Comparison of ENCODE assay signal across 22 cellular contexts in the genomic region with DNA sequence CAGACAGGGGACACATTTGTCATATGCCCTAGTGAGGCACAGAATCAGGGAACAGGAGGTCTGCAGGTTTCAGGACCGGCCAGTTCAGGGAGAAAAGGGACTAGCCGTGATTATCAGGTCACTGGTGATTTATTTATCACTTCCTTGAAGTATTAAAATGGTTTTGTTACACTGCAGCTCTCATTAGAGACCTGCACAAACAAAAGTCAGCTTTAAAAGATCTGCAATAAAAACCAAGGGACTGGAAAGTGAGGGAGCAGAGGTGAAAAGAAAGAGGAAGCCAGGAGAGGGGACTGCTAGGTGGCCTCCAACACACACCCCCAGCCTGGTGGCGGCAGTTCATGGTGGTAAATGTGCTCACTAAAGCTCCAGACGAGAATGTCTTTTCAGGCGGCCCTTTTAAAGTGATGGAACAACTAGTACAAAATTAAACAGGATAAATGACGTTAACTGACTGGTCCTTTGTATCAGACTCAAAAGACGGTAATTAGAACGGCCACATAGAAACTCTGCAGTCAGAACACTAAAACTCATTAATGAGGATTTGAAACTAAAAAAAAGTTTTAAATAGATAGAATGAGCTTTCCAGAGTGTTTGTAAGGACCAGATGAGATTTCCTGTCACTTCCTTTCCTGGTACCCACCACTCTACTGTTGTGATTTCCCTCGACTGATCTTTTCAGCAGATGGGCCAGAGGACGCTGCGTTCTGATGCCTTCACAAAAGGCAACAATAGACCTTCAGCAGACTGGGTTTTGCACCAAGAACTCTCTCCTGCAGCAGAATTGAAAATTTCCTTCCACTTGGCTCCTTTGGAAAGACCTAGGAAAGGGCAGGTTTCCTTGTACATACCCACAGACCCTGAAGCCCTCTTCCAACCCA.
DNase-seq lines count a peak whose midpoint lies in the region; ATAC-seq and TF ChIP-seq lines count a peak whose summit lies in the region.
"Had no signal": no experiment of that assay in that cellular context is flagged by ENCODE, and none has a peak within 500 bp of the region (broad histone marks: within the 10 kb centered on the region; RNA-seq: fewer than 3 reads in every experiment).

No MANE protein-coding gene starts in this region.

- H3K4me1 Mint-ChIP-seq in stimulated activated naive B cell treated with anti-CD40 and anti-IgM and Interleukin-4, amounts not matched to agents 10 μg/mL and 1 μg/mL and 100 μg/mL, for 72 hours: peaks cover 6 to 22% of the 10 kb centered on the region in 2 donors

- TF ChIP-seq CTCF in right atrium auricular region (IDR thresholded peaks at IDR 0.05) (no peak), PC-3 (conservative IDR thresholded peaks at IDR 0.05; ENCODE audit: low read depth, low read length) (no peak)

- peak overlapping the region; percentile 43 for H3K27ac Mint-ChIP-seq in stimulated activated naive B cell treated with anti-CD40 and anti-IgM and Interleukin-4, amounts not matched to agents 10 μg/mL and 1 μg/mL and 100 μg/mL, for 72 hours
- H3K27ac Mint-ChIP-seq: activated CD4-positive, alpha-beta memory T cell treated with anti-CD3 and anti-CD28 coated beads, Interleukin-2, amount 10 ng/mL, durations not matched to agents 7 days and 5 days had no signal

- no peaks in the 10 kb centered on the region for H3K36me3 ChIP-seq in right atrium auricular region
- 0 out of 2 replicates have a peak, but pooled peaks cover 7% of the 10 kb centered on the region for H3K36me3 ChIP-seq in PC-3 (ENCODE audit: low read depth, low read length)
- H3K36me3 ChIP-seq: breast epithelium, lower lobe of right lung, uterus had no signal

- CTCF ChIA-PET in PC-3 (lab: Charles Lee): no interaction called here

- no peak overlapping the region for H2AFZ ChIP-seq in PC-3 (ENCODE audit: low read length)

- no peak overlapping the region for H3K4me2 ChIP-seq in PC-3 (ENCODE audit: low read length)

- H3K9ac ChIP-seq in PC-3 (ENCODE audit: low read length): no peak overlapping the region

- H3K4me1 ChIP-seq in right atrium auricular region (peaks cover 0 to 3% of the 10 kb centered on the region in 2 donors), PC-3 (ENCODE audit: insufficient read depth, low read length) (peaks cover 43% of the 10 kb centered on the region)
- H3K4me1 ChIP-seq: breast epithelium, uterus had no signal

- H4K20me1 ChIP-seq in PC-3 (ENCODE audit: low read length): no peaks in the 10 kb centered on the region

- H3K36me3 Mint-ChIP-seq in stimulated activated naive B cell treated with anti-CD40 and anti-IgM and Interleukin-4, amounts not matched to agents 10 μg/mL and 1 μg/mL and 100 μg/mL, for 72 hours: peaks cover 17 to 36% of the 10 kb centered on the region in 2 donors

- H3K79me2 ChIP-seq in PC-3 (ENCODE audit: low read length): no peaks in the 10 kb centered on the region

- ATAC-seq in left ventricle myocardium superior: peak; percentile 36
- no peak for ATAC-seq in PC-3
- no peak for ATAC-seq in stimulated activated naive B cell treated with anti-CD40 and anti-IgM and Interleukin-4, amounts not matched to agents 10 μg/mL and 1 μg/mL and 100 μg/mL, for 72 hours (replicated peaks)
- no peak for ATAC-seq in GM19328 (IDR thresholded peaks at IDR 0.05; ENCODE audit: unreplicated experiment)
- no peak for ATAC-seq in GM21447 (IDR thresholded peaks at IDR 0.05; ENCODE audit: unreplicated experiment)
- ATAC-seq: gastroesophageal sphincter, GM12878, lower lobe of right lung had no signal

- H3K27me3 ChIP-seq in right atrium auricular region (no peaks in the 10 kb centered on the region), PC-3 (ENCODE audit: low read length) (no peaks in the 10 kb centered on the region)
- H3K27me3 ChIP-seq: breast epithelium, gastroesophageal sphincter, uterus had no signal

- H3K4me3 ChIP-seq in right atrium auricular region: no peak overlapping the region
- H3K4me3 ChIP-seq in PC-3 (ENCODE audit: low read length): no peak overlapping the region
- H3K4me3 ChIP-seq: breast epithelium, gastroesophageal sphincter, GM12878, lower lobe of right lung, uterus had no signal

- intact Hi-C loops in left ventricle myocardium superior (cut with micrococcal nuclease): no loop called here
- intact Hi-C loops in PC-3 (cut with micrococcal nuclease): no loop called here

- DNase-seq in left ventricle myocardium superior: no peak
- no peak for DNase-seq in right atrium auricular region (ENCODE audit: low spot score)
- no peak for DNase-seq in PC-3
- peak; percentile 10 for DNase-seq in globus pallidus (ENCODE audit: low spot score)
- DNase-seq in stimulated activated naive B cell treated with anti-CD40 and anti-IgM and Interleukin-4, amounts not matched to agents 10 μg/mL and 1 μg/mL and 100 μg/mL, for 72 hours: no peak
- no peak for DNase-seq in NCI-H2029 (lab: John Stamatoyannopoulos, UW)
- DNase-seq: activated CD4-positive, alpha-beta memory T cell treated with anti-CD3 and anti-CD28 coated beads, Interleukin-2, amount 10 ng/mL, durations not matched to agents 7 days and 5 days; activated gamma-delta T cell treated with Interleukin-2 at 50 U/mL for 16 hours; cortex of kidney; H7; lower lobe of right lung; NCI-H1105; NCI-H2029 treated with DMSO at 0.1 percent for 48 hours; NCI-H345; NCI-H774; SIG-M5; uterus had no signal

- POLR2A ChIA-PET in PC-3 (lab: Charles Lee; ENCODE audit: unreplicated experiment): no interaction called here

- BruUV-seq in PC-3 (replicated peaks; lab: Mats Ljungman, UMichigan): no TSS peak

- no peaks in the 10 kb centered on the region for H3K9me2 ChIP-seq in PC-3 (replicated peaks; ENCODE audit: low read length)

- no peaks in the 10 kb centered on the region for H3K27me3 Mint-ChIP-seq in stimulated activated naive B cell treated with anti-CD40 and anti-IgM and Interleukin-4, amounts not matched to agents 10 μg/mL and 1 μg/mL and 100 μg/mL, for 72 hours
- H3K27me3 Mint-ChIP-seq: activated CD4-positive, alpha-beta memory T cell treated with anti-CD3 and anti-CD28 coated beads, Interleukin-2, amount 10 ng/mL, durations not matched to agents 7 days and 5 days had no signal

- H3K9me3 ChIP-seq in right atrium auricular region: no peaks in the 10 kb centered on the region
- H3K9me3 ChIP-seq in PC-3 (ENCODE audit: low read length): no peaks in the 10 kb centered on the region
- H3K9me3 ChIP-seq: breast epithelium, gastroesophageal sphincter, lower lobe of right lung, uterus had no signal

- peak overlapping the region in 1 of 2 donors; percentile 13 for H3K27ac ChIP-seq in right atrium auricular region
- peak overlapping the region; percentile 61 for H3K27ac ChIP-seq in PC-3 (ENCODE audit: low read length)
- H3K27ac ChIP-seq: breast epithelium, gastroesophageal sphincter, lower lobe of right lung, uterus had no signal

- peaks cover 0 to 2% of the 10 kb centered on the region in 2 donors for H3K9me3 Mint-ChIP-seq in stimulated activated naive B cell treated with anti-CD40 and anti-IgM and Interleukin-4, amounts not matched to agents 10 μg/mL and 1 μg/mL and 100 μg/mL, for 72 hours
- H3K9me3 Mint-ChIP-seq: activated CD4-positive, alpha-beta memory T cell treated with anti-CD3 and anti-CD28 coated beads, Interleukin-2, amount 10 ng/mL, durations not matched to agents 7 days and 5 days had no signal

- peaks cover 4% of the 10 kb centered on the region for H3F3A ChIP-seq in PC-3 (ENCODE audit: low read length, unreplicated experiment)

- H3K4me3 Mint-ChIP-seq in stimulated activated naive B cell treated with anti-CD40 and anti-IgM and Interleukin-4, amounts not matched to agents 10 μg/mL and 1 μg/mL and 100 μg/mL, for 72 hours: no peak overlapping the region
- H3K4me3 Mint-ChIP-seq: activated CD4-positive, alpha-beta memory T cell treated with anti-CD3 and anti-CD28 coated beads, Interleukin-2, amount 10 ng/mL, durations not matched to agents 7 days and 5 days had no signal
